Comparison of ENCODE assay signal across 8 cellular contexts in genomic region chr18:36828157-36828629, GRCh38. TPM values are rescaled to one million over a fixed set of nuclear protein-coding genes. Genes with fewer than 3 reads are reported as not detected.
A peak's percentile ranks its signal among the peaks of the same experiment; 100 is the strongest.
DNase-seq lines count a peak whose midpoint lies in the region; ATAC-seq and TF ChIP-seq lines count a peak whose summit lies in the region.

No MANE protein-coding gene starts in this region.

- TF ChIP-seq POLR2A in NB4 (IDR thresholded peaks at IDR 0.05; ENCODE audit: extremely low read depth, insufficient read length) = no peak

- H3K4me1 ChIP-seq in BLaER1 treated with 17β-estradiol and CSF1 and Interleukin-3, amounts not matched to agents 10 nM and 100 nM = peaks cover 22 to 29% (median 26%) of the 10 kb centered on the region in 10 experiments
- peaks cover 3% of the 10 kb centered on the region for H3K4me1 ChIP-seq in neural progenitor cell

- POLR2A ChIA-PET in activated CD8-positive, alpha-beta T cell treated with anti-CD3 and anti-CD28 coated beads, Interleukin-2, amount 10 ng/mL, durations not matched to agents 7 days and 5 days (lab: Charles Lee) = interaction anchor here (0.6 to 1.2 kb wide), 5 partner anchors 9 to 795 kb away, joined by 3 read pairs; no protein-coding TSS in a partner anchor

- H3K27ac ChIP-seq in BLaER1 treated with 17β-estradiol and CSF1 and Interleukin-3, amounts not matched to agents 10 nM and 100 nM = peak overlapping the region; percentile 55 to 89 (median 81); a peak in 21 of 22 replicates
- H3K27ac ChIP-seq in neural progenitor cell = no peak overlapping the region

- H4K20me1 ChIP-seq in BLaER1 treated with 17β-estradiol and CSF1 and Interleukin-3, amounts not matched to agents 10 nM and 100 nM = no peaks in the 10 kb centered on the region
- H4K20me1 ChIP-seq in neural progenitor cell (ENCODE audit: low read depth) = no peaks in the 10 kb centered on the region

- H3K36me3 ChIP-seq in BLaER1 treated with 17β-estradiol and CSF1 and Interleukin-3, amounts not matched to agents 10 nM and 100 nM = peaks cover under 1 to 33% (median 17%) of the 10 kb centered on the region in 11 experiments; a peak in 18 of 22 replicates
- no peaks in the 10 kb centered on the region for H3K36me3 ChIP-seq in neural progenitor cell

- peaks cover 0 to 17% (median 0%) of the 10 kb centered on the region in 11 experiments; a peak in 5 of 22 replicates for H3K9me3 ChIP-seq in BLaER1 treated with 17β-estradiol and CSF1 and Interleukin-3, amounts not matched to agents 10 nM and 100 nM (replicated peaks in 1 of 11)
- no peaks in the 10 kb centered on the region for H3K9me3 ChIP-seq in neural progenitor cell (ENCODE audit: low read depth)

- peaks cover 27% of the 10 kb centered on the region for H3K36me3 Mint-ChIP-seq in activated CD8-positive, alpha-beta T cell treated with anti-CD3 and anti-CD28 coated beads, Interleukin-2, amount 10 ng/mL, durations not matched to agents 7 days and 5 days (ENCODE audit: low read depth)
- H3K36me3 Mint-ChIP-seq in neural progenitor cell = peaks cover 25% of the 10 kb centered on the region

- peak overlapping the region; percentile 75 to 90 (median 85) for H3K4me2 ChIP-seq in BLaER1 treated with 17β-estradiol and CSF1 and Interleukin-3, amounts not matched to agents 10 nM and 100 nM
- peak overlapping the region; percentile 76 for H3K4me2 ChIP-seq in neural progenitor cell

- peaks cover 23% of the 10 kb centered on the region for H3F3A ChIP-seq in neural progenitor cell (ENCODE audit: low read depth)

- CTCF ChIA-PET in activated CD8-positive, alpha-beta T cell treated with anti-CD3 and anti-CD28 coated beads, Interleukin-2, amount 10 ng/mL, durations not matched to agents 7 days and 5 days (lab: Charles Lee) = interaction anchor here (0.9 to 2.2 kb wide), 8 partner anchors 11 to 71 kb away, joined by 3 to 7 read pairs (median 4); no protein-coding TSS in a partner anchor

- DNase-seq in NB4 (ENCODE audit: low read depth) (peak; percentile 56), fibroblast of peridontal ligament (ENCODE audit: extremely low read depth) (peak; percentile 71), neural progenitor cell (ENCODE audit: low spot score) (peak; percentile 73)
- DNase-seq in activated CD8-positive, alpha-beta T cell treated with anti-CD3 and anti-CD28 coated beads, Interleukin-2, amount 10 ng/mL, durations not matched to agents 7 days and 5 days = peak; percentile 42

- no peaks in the 10 kb centered on the region for H3K27me3 ChIP-seq in BLaER1 treated with 17β-estradiol and CSF1 and Interleukin-3, amounts not matched to agents 10 nM and 100 nM
- no peaks in the 10 kb centered on the region for H3K27me3 ChIP-seq in neural progenitor cell

- ATAC-seq in GM21390 (IDR thresholded peaks at IDR 0.05; ENCODE audit: unreplicated experiment) (peak; percentile 1), GM19324 (IDR thresholded peaks at IDR 0.05; ENCODE audit: low FRiP score, unreplicated experiment) (no peak), GM18520 (IDR thresholded peaks at IDR 0.05; ENCODE audit: unreplicated experiment) (no peak)
- peak; percentile 1 for ATAC-seq in activated CD8-positive, alpha-beta T cell treated with anti-CD3 and anti-CD28 coated beads, Interleukin-2, amount 10 ng/mL, durations not matched to agents 7 days and 5 days

- H3K4me3 Mint-ChIP-seq in activated CD8-positive, alpha-beta T cell treated with anti-CD3 and anti-CD28 coated beads, Interleukin-2, amount 10 ng/mL, durations not matched to agents 7 days and 5 days = peak overlapping the region; percentile 86
- peak overlapping the region; percentile 89 for H3K4me3 Mint-ChIP-seq in neural progenitor cell

- H3K27me3 Mint-ChIP-seq in activated CD8-positive, alpha-beta T cell treated with anti-CD3 and anti-CD28 coated beads, Interleukin-2, amount 10 ng/mL, durations not matched to agents 7 days and 5 days (ENCODE audit: low read depth) = no peaks in the 10 kb centered on the region
- peaks cover 2% of the 10 kb centered on the region for H3K27me3 Mint-ChIP-seq in neural progenitor cell (ENCODE audit: insufficient read depth, low read depth)

- no peaks in the 10 kb centered on the region for H3K9me3 Mint-ChIP-seq in activated CD8-positive, alpha-beta T cell treated with anti-CD3 and anti-CD28 coated beads, Interleukin-2, amount 10 ng/mL, durations not matched to agents 7 days and 5 days (ENCODE audit: insufficient read depth)
- peaks cover 17% of the 10 kb centered on the region for H3K9me3 Mint-ChIP-seq in neural progenitor cell

- TF ChIP-seq CTCF in NB4 (IDR thresholded peaks at IDR 0.05; ENCODE audit: low read depth, low read length) (no peak), neural progenitor cell (IDR thresholded peaks at IDR 0.05) (no peak)

- H3K27ac Mint-ChIP-seq in activated CD8-positive, alpha-beta T cell treated with anti-CD3 and anti-CD28 coated beads, Interleukin-2, amount 10 ng/mL, durations not matched to agents 7 days and 5 days = peak overlapping the region; percentile 95
- H3K27ac Mint-ChIP-seq in neural progenitor cell = peak overlapping the region; percentile 90

- peak overlapping the region; percentile 81 to 92 (median 87) for H3K9ac ChIP-seq in BLaER1 treated with 17β-estradiol and CSF1 and Interleukin-3, amounts not matched to agents 10 nM and 100 nM
- peak overlapping the region; percentile 38 for H3K9ac ChIP-seq in neural progenitor cell

- H3K79me2 ChIP-seq in neural progenitor cell (ENCODE audit: low read depth) = peaks cover 58% of the 10 kb centered on the region

- H3K4me3 ChIP-seq in BLaER1 treated with 17β-estradiol and CSF1 and Interleukin-3, amounts not matched to agents 10 nM and 100 nM = peak overlapping the region; percentile 79 to 98 (median 90)
- H3K4me3 ChIP-seq in NB4 (ENCODE audit: low read depth, low read length) = peak overlapping the region; percentile 93
- peak overlapping the region; percentile 83 for H3K4me3 ChIP-seq in neural progenitor cell

- H2AFZ ChIP-seq in neural progenitor cell (replicated peaks) = peak overlapping the region; percentile 96

- H3K4me1 Mint-ChIP-seq in activated CD8-positive, alpha-beta T cell treated with anti-CD3 and anti-CD28 coated beads, Interleukin-2, amount 10 ng/mL, durations not matched to agents 7 days and 5 days (ENCODE audit: low read depth) = peaks cover 42% of the 10 kb centered on the region
- H3K4me1 Mint-ChIP-seq in neural progenitor cell = peaks cover 27% of the 10 kb centered on the region

RNA-seq across cellular contexts. Expression of gene TPGS2, which starts 0.6 kb away (rescaled TPM):
- total RNA-seq in activated CD8-positive, alpha-beta T cell treated with anti-CD3 and anti-CD28 coated beads, Interleukin-2, amount 10 ng/mL, durations not matched to agents 7 days and 5 days = 100 to 1,000 TPM; 137 to 141 TPM
- 262 and 301 TPM in 2 replicates for total RNA-seq in neural progenitor cell (ENCODE audit: low replicate concordance)

RNA-seq across cellular contexts. Expression of gene KIAA1328, which starts 0.7 kb away (rescaled TPM):
- 1 to 10 TPM; 8.4 to 8.7 TPM for total RNA-seq in activated CD8-positive, alpha-beta T cell treated with anti-CD3 and anti-CD28 coated beads, Interleukin-2, amount 10 ng/mL, durations not matched to agents 7 days and 5 days
- 11.5 and 15.0 TPM in 2 replicates for total RNA-seq in neural progenitor cell (ENCODE audit: low replicate concordance)

Comparison
In these comparisons a context has a peak if more than half of its experiments do, and no peak if none do; other contexts are left out.
1. ATAC-seq: peak in GM21390 (single experiment) and activated CD8-positive, alpha-beta T cell treated with anti-CD3 and anti-CD28 coated beads, Interleukin-2, amount 10 ng/mL, durations not matched to agents 7 days and 5 days (single experiment); none in GM19324 (single experiment) and GM18520 (single experiment).
2. Peak in every context shown above with its lines, with median percentiles within 50 percentile points of each other: H3K4me3 ChIP-seq and DNase-seq.